ENCODE assay signal across 1 cellular context in genomic region chr1:869499-870244, GRCh38.
TF ChIP-seq lines count a peak whose summit lies in the region.

No MANE protein-coding gene starts in this region.

TF ChIP-seq in GM23338, 12 proteins besides CTCF, POLR2A, EP300 and RAD21 (continued from another document):
- TF ChIP-seq REST (IDR thresholded peaks at IDR 0.05; ENCODE audit: unreplicated experiment) = no peak
- no peak for TF ChIP-seq ZNF331 (CRISPR knock-in tag; IDR thresholded peaks at IDR 0.05; ENCODE audit: low read depth)
- TF ChIP-seq CREB1 (CRISPR knock-in tag; IDR thresholded peaks at IDR 0.05; ENCODE audit: low read depth) = no peak
- no peak for TF ChIP-seq ZNF114 (CRISPR knock-in tag; IDR thresholded peaks at IDR 0.05)
- no peak for TF ChIP-seq EZH2phosphoT487 (IDR thresholded peaks at IDR 0.05; ENCODE audit: unreplicated experiment)
- TF ChIP-seq POLR2AphosphoS5 (IDR thresholded peaks at IDR 0.05; ENCODE audit: low read depth) = no peak
- no peak for TF ChIP-seq JUNB (IDR thresholded peaks at IDR 0.05; ENCODE audit: unreplicated experiment)
- no peak for TF ChIP-seq ETS1 (IDR thresholded peaks at IDR 0.05)
- no peak for TF ChIP-seq STAT1 (IDR thresholded peaks at IDR 0.05; ENCODE audit: unreplicated experiment)
- no peak for TF ChIP-seq EZH2 (IDR thresholded peaks at IDR 0.05; ENCODE audit: low read depth, unreplicated experiment)
